ENCODE assay signal across 8 cellular contexts in genomic region chr6:29791786-29792122, GRCh38. TPM values are rescaled to one million over a fixed set of nuclear protein-coding genes. Genes with fewer than 3 reads are reported as not detected.
DNase-seq lines count a peak whose midpoint lies in the region; ATAC-seq and TF ChIP-seq lines count a peak whose summit lies in the region.

No MANE protein-coding gene starts in this region.

- no peaks in the 10 kb centered on the region for H3K9me3 ChIP-seq in CD4-positive, alpha-beta memory T cell (ENCODE audit: control insufficient read depth in 1 of 2, low read length in 2 of 2)
- H3K9me3 ChIP-seq in T-helper 17 cell (ENCODE audit: control insufficient read depth, low read length, poor library complexity, severe bottlenecking) (no peaks in the 10 kb centered on the region), osteoblast (ENCODE audit: low read depth, low read length) (no peaks in the 10 kb centered on the region)

- DNase-seq in CD4-positive, alpha-beta memory T cell = no peak
- no peak for DNase-seq in T-helper 17 cell
- no peak for DNase-seq in glutamatergic neuron
- peak; percentile 54 for DNase-seq in osteoblast (ENCODE audit: insufficient read length, low spot score, missing footprints)
- DNase-seq in NCI-H82 treated with DMSO at 0.1 percent for 48 hours (lab: John Stamatoyannopoulos, UW; ENCODE audit: unreplicated experiment) = no peak
- DNase-seq in amygdala (lab: John Stamatoyannopoulos, UW) = no peak

- peak overlapping the region; percentile 84 for H3K4me2 ChIP-seq in osteoblast (ENCODE audit: insufficient read depth, low read length)

- H3K4me3 ChIP-seq in CD4-positive, alpha-beta memory T cell (ENCODE audit: low read length in 2 of 2) = peak overlapping the region; percentile 34 to 79
- peak overlapping the region; percentile 75 for H3K4me3 ChIP-seq in osteoblast (ENCODE audit: insufficient read depth, low read length)

- H4K20me1 ChIP-seq in osteoblast (ENCODE audit: insufficient read depth, low read length) = no peaks in the 10 kb centered on the region

- H3K9me3 Mint-ChIP-seq in CD4-positive, alpha-beta memory T cell = peaks cover 0 to 9% (median 5%) of the 10 kb centered on the region in 8 donors
- peaks cover 3% of the 10 kb centered on the region for H3K9me3 Mint-ChIP-seq in glutamatergic neuron (ENCODE audit: unreplicated experiment)

- H3K4me3 Mint-ChIP-seq in CD4-positive, alpha-beta memory T cell = peak overlapping the region; percentile 88 to 94 (median 91)
- H3K4me3 Mint-ChIP-seq in T-helper 17 cell (peak overlapping the region; percentile 89), glutamatergic neuron (ENCODE audit: unreplicated experiment) (peak overlapping the region; percentile 34)

- H3K27me3 Mint-ChIP-seq in CD4-positive, alpha-beta memory T cell = peaks cover 17% of the 10 kb centered on the region in 2 donors
- H3K27me3 Mint-ChIP-seq in T-helper 17 cell (peaks cover 25% of the 10 kb centered on the region), glutamatergic neuron (ENCODE audit: unreplicated experiment) (peaks cover 5% of the 10 kb centered on the region)

- peaks cover 0 to 5% of the 10 kb centered on the region in 2 donors for H3K36me3 Mint-ChIP-seq in CD4-positive, alpha-beta memory T cell
- no peaks in the 10 kb centered on the region for H3K36me3 Mint-ChIP-seq in T-helper 17 cell (ENCODE audit: low read depth)
- peaks cover 6% of the 10 kb centered on the region for H3K36me3 Mint-ChIP-seq in glutamatergic neuron (ENCODE audit: unreplicated experiment)

- no peaks in the 10 kb centered on the region for H3K36me3 ChIP-seq in CD4-positive, alpha-beta memory T cell (ENCODE audit: insufficient read depth, low read length)
- no peaks in the 10 kb centered on the region for H3K36me3 ChIP-seq in osteoblast (ENCODE audit: insufficient read depth, low read length)

- POLR2A ChIA-PET in CD4-positive, alpha-beta memory T cell (lab: Charles Lee; ENCODE audit: partially characterized antibody) = interaction anchor here (0.7 to 2.9 kb wide), 6 partner anchors 43 to 725 kb away, joined by 3 to 15 read pairs (median 6); partner anchors contain the start of gene HLA-A

- intact Hi-C loops in CD4-positive, alpha-beta memory T cell (cut with micrococcal nuclease) = loop anchor here (1.0 to 5.0 kb wide), 4 partner anchors 38 to 139 kb away; partner anchors contain the start of gene HLA-F

- H3K79me2 ChIP-seq in osteoblast (ENCODE audit: insufficient read depth, low read length) = no peaks in the 10 kb centered on the region

- H3K27ac ChIP-seq in CD4-positive, alpha-beta memory T cell (ENCODE audit: low read depth, low read length) = no peak overlapping the region
- H3K27ac ChIP-seq in osteoblast (ENCODE audit: low read depth, low read length) = no peak overlapping the region

- H3K27ac Mint-ChIP-seq in CD4-positive, alpha-beta memory T cell = peak overlapping the region in 4 of 7 donors; percentile 68 to 86 (median 80)
- H3K27ac Mint-ChIP-seq in T-helper 17 cell (peak overlapping the region; percentile 67), glutamatergic neuron (ENCODE audit: unreplicated experiment) (no peak overlapping the region)

- H2AFZ ChIP-seq in osteoblast (ENCODE audit: low read length) = peak overlapping the region; percentile 94

- peaks cover 8 to 36% (median 18%) of the 10 kb centered on the region in 4 donors for H3K4me1 Mint-ChIP-seq in CD4-positive, alpha-beta memory T cell
- H3K4me1 Mint-ChIP-seq in T-helper 17 cell (peaks cover 15% of the 10 kb centered on the region), glutamatergic neuron (ENCODE audit: low read depth, unreplicated experiment) (no peaks in the 10 kb centered on the region)

- H3K4me1 ChIP-seq in CD4-positive, alpha-beta memory T cell (ENCODE audit: insufficient read depth, low read length) = peaks cover 15% of the 10 kb centered on the region
- no peaks in the 10 kb centered on the region for H3K4me1 ChIP-seq in osteoblast (ENCODE audit: insufficient read depth, low read length)

- TF ChIP-seq CTCF in glutamatergic neuron (IDR thresholded peaks at IDR 0.05; ENCODE audit: partially characterized antibody, unreplicated experiment) (no peak), osteoblast (IDR thresholded peaks at IDR 0.05; ENCODE audit: extremely low read depth, low read depth, low read length) (no peak)

- CTCF ChIA-PET in CD4-positive, alpha-beta memory T cell (lab: Charles Lee; ENCODE audit: partially characterized antibody) = interaction anchor here (1.0 to 2.4 kb wide), 3 partner anchors 43 to 138 kb away, joined by 3 to 13 read pairs (median 7); no protein-coding TSS in a partner anchor

- no peaks in the 10 kb centered on the region for H3K27me3 ChIP-seq in CD4-positive, alpha-beta memory T cell (ENCODE audit: insufficient read depth, low read length)
- H3K27me3 ChIP-seq in osteoblast (ENCODE audit: insufficient read depth, low read length) = peaks cover 26% of the 10 kb centered on the region

- ATAC-seq in T-helper 17 cell (no peak), HG02571 (IDR thresholded peaks at IDR 0.05; ENCODE audit: unreplicated experiment) (no peak), HG03520 (IDR thresholded peaks at IDR 0.05; ENCODE audit: unreplicated experiment) (no peak)

RNA-seq across cellular contexts. Expression of gene HLA-G, which starts 35.9 kb away (rescaled TPM):
- under 1 TPM; 0.28 to 0.52 TPM for total RNA-seq in CD4-positive, alpha-beta memory T cell
- 1 to 10 TPM; 2.1 to 4.9 TPM for polyA plus RNA-seq in CD4-positive, alpha-beta memory T cell
- under 1 TPM in 1 of 2 donors, not detected in 1; 0.85 TPM for total RNA-seq in T-helper 17 cell
- total RNA-seq in glutamatergic neuron (ENCODE audit: unreplicated experiment) = not detected
- not detected in 2 replicates for total RNA-seq in osteoblast

Comparison
In these comparisons a context has a peak if more than half of its experiments do, and no peak if none do; other contexts are left out.
1. H3K4me3 Mint-ChIP-seq: peak in every context shown above with its lines; median percentile 91 in CD4-positive, alpha-beta memory T cell; 89 in T-helper 17 cell; 34 in glutamatergic neuron.